In genomic region chr3:187795207-187795960, GRCh38 we compare ENCODE assay signal across 1 cellular context.
TF ChIP-seq lines count a peak whose summit lies in the region.

No MANE protein-coding gene starts in this region.

TF ChIP-seq in GM23338, 12 proteins besides CTCF, POLR2A, EP300 and RAD21:
- no peak for TF ChIP-seq POLR2AphosphoS5 (IDR thresholded peaks at IDR 0.05; ENCODE audit: low read depth)
- TF ChIP-seq CREB1 (CRISPR knock-in tag; IDR thresholded peaks at IDR 0.05; ENCODE audit: low read depth): no peak
- no peak for TF ChIP-seq REST (IDR thresholded peaks at IDR 0.05; ENCODE audit: unreplicated experiment)
- TF ChIP-seq ZNF331 (CRISPR knock-in tag; IDR thresholded peaks at IDR 0.05; ENCODE audit: low read depth): no peak
- TF ChIP-seq NANOG (IDR thresholded peaks at IDR 0.05; ENCODE audit: borderline replicate concordance): no peak
- no peak for TF ChIP-seq EZH2phosphoT487 (IDR thresholded peaks at IDR 0.05; ENCODE audit: unreplicated experiment)
- no peak for TF ChIP-seq ZNF462 (CRISPR knock-in tag; IDR thresholded peaks at IDR 0.05)
- TF ChIP-seq ETS1 (IDR thresholded peaks at IDR 0.05): no peak
- TF ChIP-seq JUNB (IDR thresholded peaks at IDR 0.05; ENCODE audit: unreplicated experiment): no peak
- no peak for TF ChIP-seq STAT1 (IDR thresholded peaks at IDR 0.05; ENCODE audit: unreplicated experiment)
- TF ChIP-seq EZH2 (IDR thresholded peaks at IDR 0.05; ENCODE audit: low read depth, unreplicated experiment): no peak
